In genomic region chr6:31655349-31656237, GRCh38 we compare ENCODE assay signal across 19 cellular contexts. TPM values are rescaled to one million over a fixed set of nuclear protein-coding genes. Genes with fewer than 3 reads are reported as not detected.
A peak's percentile ranks its signal among the peaks of the same experiment; 100 is the strongest.
DNase-seq lines count a peak whose midpoint lies in the region; ATAC-seq and TF ChIP-seq lines count a peak whose summit lies in the region.
"Had no signal": no experiment of that assay in that cellular context is flagged by ENCODE, and none has a peak within 500 bp of the region (broad histone marks: within the 10 kb centered on the region; RNA-seq: fewer than 3 reads in every experiment).

APOM (plus strand) TSS chr6:31655894; CDS start chr6:31655967, 73 bp downstream.

- H3K27me3 Mint-ChIP-seq in Caco-2 (ENCODE audit: insufficient read depth, unreplicated experiment) = no peaks in the 10 kb centered on the region
- H3K27me3 Mint-ChIP-seq in effector memory CD8-positive, alpha-beta T cell = no peaks in the 10 kb centered on the region
- no peaks in the 10 kb centered on the region for H3K27me3 Mint-ChIP-seq in nephron (ENCODE audit: low read depth)
- H3K27me3 Mint-ChIP-seq: central memory CD8-positive, alpha-beta T cell had no signal

- TF ChIP-seq POLR2A in uterus (IDR thresholded peaks at IDR 0.05) = no peak

- no TSS peak for BruUV-seq in Caco-2 (replicated peaks; lab: Mats Ljungman, UMichigan)

- CTCF ChIA-PET in Caco-2 (lab: Charles Lee) = interaction anchor here (0.6 to 1.1 kb wide), 5 partner anchors 9 to 1393 kb away, joined by 3 to 4 read pairs (median 3); partner anchors contain the start of genes ATP6V1G2 and GPANK1

- H3K36me3 Mint-ChIP-seq in Caco-2 (ENCODE audit: insufficient read depth, unreplicated experiment) = peaks cover 66% of the 10 kb centered on the region
- peaks cover 32% of the 10 kb centered on the region for H3K36me3 Mint-ChIP-seq in effector memory CD8-positive, alpha-beta T cell (ENCODE audit: insufficient read depth)
- peaks cover 22% of the 10 kb centered on the region for H3K36me3 Mint-ChIP-seq in nephron (ENCODE audit: low read depth)

- peaks cover 46% of the 10 kb centered on the region for H3K4me1 ChIP-seq in Caco-2
- peaks cover 11 to 16% of the 10 kb centered on the region in 2 donors for H3K4me1 ChIP-seq in uterus

- ATAC-seq in effector memory CD8-positive, alpha-beta T cell (replicated peaks) = no peak
- ATAC-seq in HG02870 (IDR thresholded peaks at IDR 0.05; ENCODE audit: unreplicated experiment) = no peak

- H3K27ac ChIP-seq in SK-N-MC (peak within 1 kb of the TSS; percentile 8; the same call in 1 of the 2 replicates), uterus (no peak within 1 kb of the TSS)
- H3K27ac ChIP-seq: BLaER1, right atrium auricular region, tibial artery had no signal

- peak within 1 kb of the TSS; percentile 60 for H3K4me3 Mint-ChIP-seq in Caco-2 (ENCODE audit: unreplicated experiment)
- H3K4me3 Mint-ChIP-seq in effector memory CD8-positive, alpha-beta T cell = peak within 1 kb of the TSS in 1 of 2 donors; percentile 20
- H3K4me3 Mint-ChIP-seq in nephron = peak within 1 kb of the TSS; percentile 64 to 76 (median 68)
- H3K4me3 Mint-ChIP-seq: central memory CD8-positive, alpha-beta T cell had no signal

- DNase-seq in Caco-2 (peak; percentile 80 to 87), SK-N-MC (ENCODE audit: low read depth, low spot score) (no peak), NCI-H146 treated with DMSO at 0.1 percent for 48 hours (lab: John Stamatoyannopoulos, UW; ENCODE audit: unreplicated experiment) (no peak), uterus (no peak), DMS153 treated with DMSO at 0.1 percent for 48 hours (lab: John Stamatoyannopoulos, UW; ENCODE audit: unreplicated experiment) (no peak)
- DNase-seq in effector memory CD8-positive, alpha-beta T cell = no peak
- DNase-seq: HCEC 1CT; NCI-H2107; NCI-H82; RPMI8226; stimulated activated CD4-positive, alpha-beta T cell treated with anti-CD3 and anti-CD28 coated beads, Interleukin-1b, Interleukin-23, amount 100 ng/mL, for 48 hours; T1000; tibial artery had no signal

- H3K9ac ChIP-seq in SK-N-MC (ENCODE audit: insufficient read length) = no peak within 1 kb of the TSS
- H3K9ac ChIP-seq: BLaER1 had no signal

- TF ChIP-seq CTCF in Caco-2 (IDR thresholded peaks at IDR 0.05; ENCODE audit: insufficient read depth in 1 of 2, low read depth in 1 of 2, low read length in 1 of 2, severe bottlenecking in 1 of 2, unreplicated experiment in 1 of 2) (peak in 1 of 2 experiments; percentile 19), nephron (IDR thresholded peaks at IDR 0.05; ENCODE audit: unreplicated experiment in 3 of 3) (no peak), uterus (IDR thresholded peaks at IDR 0.05) (no peak)

- intact Hi-C loops in Caco-2 (cut with micrococcal nuclease; ENCODE audit: unreplicated experiment) = loop anchor here (2.0 kb wide), 1 partner anchor 109 kb away; the partner anchor contains the start of genes ATP6V1G2 and NFKBIL1
- intact Hi-C loops in uterus (cut with DNase I; ENCODE audit: low total_unique reads) = no loop called here

- H3K4me1 Mint-ChIP-seq in Caco-2 (ENCODE audit: low read depth, unreplicated experiment) = peaks cover 41% of the 10 kb centered on the region
- peaks cover 50 to 55% of the 10 kb centered on the region in 2 donors for H3K4me1 Mint-ChIP-seq in effector memory CD8-positive, alpha-beta T cell (ENCODE audit: low read depth in 2 of 2)
- H3K4me1 Mint-ChIP-seq in nephron = peaks cover 62% of the 10 kb centered on the region

- peak within 1 kb of the TSS; percentile 74 for H3K27ac Mint-ChIP-seq in Caco-2 (ENCODE audit: unreplicated experiment)
- peak within 1 kb of the TSS; percentile 49 to 85 for H3K27ac Mint-ChIP-seq in effector memory CD8-positive, alpha-beta T cell
- peak within 1 kb of the TSS; percentile 20 to 92 (median 75) for H3K27ac Mint-ChIP-seq in nephron

- no peaks in the 10 kb centered on the region for H3K27me3 ChIP-seq in Caco-2 (replicated peaks; ENCODE audit: control insufficient read depth, insufficient read depth, low read length)
- H3K27me3 ChIP-seq in uterus = no peaks in the 10 kb centered on the region
- H3K27me3 ChIP-seq: BLaER1, right atrium auricular region, tibial artery had no signal

- H3K36me3 ChIP-seq in Caco-2 (ENCODE audit: control insufficient read depth, insufficient read depth, low read length) (peaks cover 7% of the 10 kb centered on the region), SK-N-MC (ENCODE audit: insufficient read depth, low read length) (peaks cover 4% of the 10 kb centered on the region; the same call in 1 of the 2 replicates), uterus (no peaks in the 10 kb centered on the region)

- POLR2A ChIA-PET in Caco-2 (lab: Charles Lee) = interaction anchor here (0.5 to 1.7 kb wide), 13 partner anchors 9 to 207 kb away, joined by 3 to 25 read pairs (median 4); partner anchors contain the start of genes CSNK2B, DDX39B, GPANK1 and HSPA1A

- H3K9me3 ChIP-seq in Caco-2 (no peaks in the 10 kb centered on the region), SK-N-MC (ENCODE audit: low read depth, low read length) (no peaks in the 10 kb centered on the region), uterus (no peaks in the 10 kb centered on the region)
- H3K9me3 ChIP-seq: BLaER1, right atrium auricular region, tibial artery had no signal

- H3K9me3 Mint-ChIP-seq in Caco-2 (ENCODE audit: unreplicated experiment) (no peaks in the 10 kb centered on the region), nephron (no peaks in the 10 kb centered on the region)
- H3K9me3 Mint-ChIP-seq in effector memory CD8-positive, alpha-beta T cell = no peaks in the 10 kb centered on the region
- H3K9me3 Mint-ChIP-seq: central memory CD8-positive, alpha-beta T cell had no signal

- peak within 1 kb of the TSS; percentile 20 for H3K4me3 ChIP-seq in Caco-2 (ENCODE audit: low read depth, low read length)
- H3K4me3 ChIP-seq in SK-N-MC = no peak within 1 kb of the TSS
- no peak within 1 kb of the TSS for H3K4me3 ChIP-seq in uterus
- H3K4me3 ChIP-seq: BLaER1, right atrium auricular region, tibial artery had no signal

RNA-seq across cellular contexts. Expression of gene APOM, which starts in this region (rescaled TPM):
- total RNA-seq in Caco-2 (2022) = 14.8 and 15.8 TPM in 2 replicates
- total RNA-seq in uterus = 1 to 10 TPM in 3 of 4 donors, not detected in 1; 1.9 to 2.9 (median 2.6) TPM
- total RNA-seq: endothelial cell of umbilical vein had no signal

Comparison
In these comparisons a context has a peak if more than half of its experiments do, and no peak if none do; other contexts are left out.
1. DNase-seq: peak in Caco-2 (2 of 2); none in SK-N-MC (single experiment), effector memory CD8-positive, alpha-beta T cell (0 of 3), NCI-H146 treated with DMSO at 0.1 percent for 48 hours (single experiment), uterus (0 of 2) and DMS153 treated with DMSO at 0.1 percent for 48 hours (single experiment).
2. Peak in every context shown above with its lines, with median percentiles within 50 percentile points of each other: H3K27ac Mint-ChIP-seq.